8 cellular contexts compared by ENCODE assay signal in the genomic region with DNA sequence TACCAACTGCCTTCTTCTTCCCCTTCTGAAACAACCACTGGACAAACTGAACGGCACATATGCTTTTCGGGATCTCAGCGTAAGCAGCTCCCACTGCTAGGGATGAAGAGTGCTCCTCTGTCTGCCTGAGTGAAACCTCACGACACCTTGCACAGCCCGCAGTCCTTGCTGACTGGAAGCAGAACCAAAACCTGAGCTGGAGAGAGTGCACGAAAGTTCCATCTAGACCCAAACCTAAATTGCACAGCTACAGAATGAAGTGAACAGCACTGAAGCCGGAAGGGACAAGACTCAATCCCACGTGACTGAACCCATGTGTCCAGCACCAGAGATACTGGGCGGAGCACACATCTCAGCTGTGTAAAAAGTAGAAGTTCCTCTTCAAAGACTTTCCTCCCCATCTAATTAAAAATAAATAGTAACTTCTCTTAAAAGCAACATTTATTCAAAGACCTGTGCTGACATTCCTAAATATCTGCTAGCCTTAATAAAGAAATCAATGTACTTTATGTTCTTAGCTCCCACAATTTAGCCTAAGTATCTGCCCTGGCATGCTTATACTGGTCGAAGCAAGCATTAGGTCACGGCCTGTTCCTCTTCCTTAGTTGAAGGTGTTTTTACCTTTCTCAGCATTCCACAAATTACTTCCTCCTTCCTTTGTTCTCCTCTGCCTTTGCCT.
A peak's percentile ranks its signal among the peaks of the same experiment; 100 is the strongest.
DNase-seq lines count a peak whose midpoint lies in the region; ATAC-seq and TF ChIP-seq lines count a peak whose summit lies in the region.
"Not testable (repeated sequence)": the region's sequence is repeated elsewhere in the genome, so short reads cannot be mapped to it uniquely, and the experiment has no call there.

No MANE protein-coding gene starts in this region.

- TF ChIP-seq CTCF in PC-9 (conservative IDR thresholded peaks at IDR 0.05); parathyroid adenoma (IDR thresholded peaks at IDR 0.05): not testable (repeated sequence)

- not testable (repeated sequence) for H3K9me3 ChIP-seq in PC-9 (ENCODE audit: insufficient read depth, low read depth); parathyroid adenoma (ENCODE audit: control insufficient read depth, low read length)

- peak; percentile 39 for DNase-seq in AG20443 (ENCODE audit: low spot score)
- DNase-seq in PC-9 = peak in 1 of 2 experiments; percentile 22
- DNase-seq in head of caudate nucleus = peak in 29 of 42 donors; percentile 43 to 86 (median 58)

- peak; percentile 63 for ATAC-seq in GM18867 (IDR thresholded peaks at IDR 0.05; ENCODE audit: unreplicated experiment)
- peak; percentile 53 for ATAC-seq in GM21786 (IDR thresholded peaks at IDR 0.05; ENCODE audit: unreplicated experiment)
- peak; percentile 59 for ATAC-seq in HG03159 (IDR thresholded peaks at IDR 0.05; ENCODE audit: unreplicated experiment)

- H3K27me3 Mint-ChIP-seq in activated naive CD4-positive, alpha-beta T cell treated with anti-CD3 and anti-CD28 coated beads, Interleukin-2, amount 50 U/mL, for 24 hours = not testable (repeated sequence)

- peaks cover 31% of the 10 kb centered on the region for H3K4me1 ChIP-seq in PC-9 (replicated peaks; ENCODE audit: insufficient read depth)
- peaks cover 50% of the 10 kb centered on the region for H3K4me1 ChIP-seq in parathyroid adenoma

- peaks cover 93% of the 10 kb centered on the region for H3K4me1 Mint-ChIP-seq in activated naive CD4-positive, alpha-beta T cell treated with anti-CD3 and anti-CD28 coated beads, Interleukin-2, amount 50 U/mL, for 24 hours

- not testable (repeated sequence) for H3K9ac ChIP-seq in parathyroid adenoma

- CTCF ChIA-PET in PC-9 (lab: Charles Lee) = not testable (repeated sequence)

- not testable (repeated sequence) for H3K4me3 ChIP-seq in PC-9; parathyroid adenoma (ENCODE audit: low read depth, low read length)

- TSS peak; percentile 22 for BruUV-seq in PC-9 (replicated peaks; lab: Mats Ljungman, UMichigan)

- H4K20me1 ChIP-seq in PC-9 (ENCODE audit: insufficient read depth) = peaks cover 100% of the 10 kb centered on the region

- H3K27ac ChIP-seq in PC-9, parathyroid adenoma: not testable (repeated sequence)

- intact Hi-C loops in PC-9 (cut with micrococcal nuclease; ENCODE audit: unreplicated experiment) = loop anchor here (2.0 kb wide), 2 partner anchors 42 to 126 kb away; no protein-coding TSS in a partner anchor
- intact Hi-C loops in head of caudate nucleus (cut with DNase I) = not testable (repeated sequence)

- H3K4me2 ChIP-seq in PC-9 = not testable (repeated sequence)
- H3K4me2 ChIP-seq in parathyroid adenoma (ENCODE audit: low read length) = peak overlapping the region; percentile 49

- H3K79me2 ChIP-seq in PC-9 (ENCODE audit: low read depth) = peaks cover 99% of the 10 kb centered on the region
- peaks cover 73% of the 10 kb centered on the region for H3K79me2 ChIP-seq in parathyroid adenoma

- H2AFZ ChIP-seq in PC-9, parathyroid adenoma: not testable (repeated sequence)

- not testable (repeated sequence) for H3K9me2 ChIP-seq in PC-9 (ENCODE audit: insufficient read depth)

- POLR2A ChIA-PET in PC-9 (lab: Charles Lee; ENCODE audit: unreplicated experiment) = interaction anchor here (0.7 kb wide), 1 partner anchor 10 kb away, joined by 3 read pairs; no protein-coding TSS in a partner anchor

- H3K27ac Mint-ChIP-seq in activated naive CD4-positive, alpha-beta T cell treated with anti-CD3 and anti-CD28 coated beads, Interleukin-2, amount 50 U/mL, for 24 hours = peak overlapping the region; percentile 30

- not testable (repeated sequence) for H3K27me3 ChIP-seq in PC-9 (ENCODE audit: insufficient read depth, low read depth); parathyroid adenoma (ENCODE audit: control insufficient read depth, insufficient read depth, low read length)

- not testable (repeated sequence) for H3K36me3 Mint-ChIP-seq in activated naive CD4-positive, alpha-beta T cell treated with anti-CD3 and anti-CD28 coated beads, Interleukin-2, amount 50 U/mL, for 24 hours

- not testable (repeated sequence) for H3K9me3 Mint-ChIP-seq in activated naive CD4-positive, alpha-beta T cell treated with anti-CD3 and anti-CD28 coated beads, Interleukin-2, amount 50 U/mL, for 24 hours

- peak overlapping the region; percentile 79 for H3K4me3 Mint-ChIP-seq in activated naive CD4-positive, alpha-beta T cell treated with anti-CD3 and anti-CD28 coated beads, Interleukin-2, amount 50 U/mL, for 24 hours

- peaks cover 11% of the 10 kb centered on the region; the same call in 1 of the 2 replicates for H3K36me3 ChIP-seq in PC-9 (ENCODE audit: low read depth)
- H3K36me3 ChIP-seq in parathyroid adenoma (ENCODE audit: control insufficient read depth, insufficient read depth, low read length) = not testable (repeated sequence)

- H3F3A ChIP-seq in PC-9 (ENCODE audit: insufficient read depth, low read depth) = peaks cover 56% of the 10 kb centered on the region
